In the genomic region with DNA sequence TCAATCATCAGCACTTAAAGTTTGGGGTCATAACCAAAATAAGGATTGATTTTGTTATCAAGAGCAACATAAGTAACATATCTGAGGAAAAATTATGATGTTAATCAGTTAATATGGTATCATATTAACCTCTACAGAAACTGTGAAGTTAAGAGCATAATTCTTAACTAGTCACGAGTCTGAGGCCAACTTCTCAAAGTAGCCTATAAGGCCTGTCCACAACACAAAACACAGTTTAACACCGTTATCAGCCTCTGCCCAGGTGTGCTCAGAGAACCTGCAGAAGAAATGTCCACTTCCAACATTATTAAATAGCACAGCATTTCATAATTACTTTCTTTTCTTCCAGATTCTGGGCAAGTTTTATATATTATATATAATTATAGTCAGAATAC, we compare ENCODE assay signal across 8 cellular contexts. TPM values are rescaled to one million over a fixed set of nuclear protein-coding genes. Genes with fewer than 3 reads are reported as not detected.
DNase-seq lines count a peak whose midpoint lies in the region; ATAC-seq, FAIRE-seq and TF ChIP-seq lines count a peak whose summit lies in the region.

No MANE protein-coding gene starts in this region.

- DNase-seq in CD4-positive, alpha-beta T cell = no peak
- DNase-seq in colonic mucosa = no peak
- no peak for DNase-seq in natural killer cell treated with Interleukin-12 subunit alpha and Interleukin-12 subunit beta and Interleukin-15 and Interleukin-18, amount 100 ng/mL, for 72 hours (ENCODE audit: low spot score)
- no peak for DNase-seq in frontal cortex (ENCODE audit: low spot score in 2 of 2)
- DNase-seq in NCI-H2196 treated with DMSO at 0.1 percent for 48 hours (lab: John Stamatoyannopoulos, UW; ENCODE audit: unreplicated experiment) = no peak
- no peak for DNase-seq in NCI-H446 treated with DMSO at 0.1 percent for 48 hours (lab: John Stamatoyannopoulos, UW)

- POLR2A ChIA-PET in CD4-positive, alpha-beta T cell (lab: Charles Lee) = interaction anchor here (1.7 kb wide), 2 partner anchors 22 to 302 kb away, joined by 6 to 39 read pairs; a partner anchor contains a TSS

- intact Hi-C loops in CD4-positive, alpha-beta T cell (cut with DNase I, micrococcal nuclease) = loop anchor here in 1 of 2 experiments (5.0 to 10.0 kb wide), 3 partner anchors 300 to 1540 kb away; a partner anchor contains a TSS
- intact Hi-C loops in colonic mucosa (cut with DNase I) = no loop called here

- no peaks in the 10 kb centered on the region for H3K27me3 ChIP-seq in CD4-positive, alpha-beta T cell (ENCODE audit: control insufficient read depth, insufficient read depth, low read length)
- H3K27me3 ChIP-seq in colonic mucosa = no peaks in the 10 kb centered on the region

- no peak for FAIRE-seq in frontal cortex (lab: Jason Lieb, UNC)

- H3K4me3 ChIP-seq in colonic mucosa = peak overlapping the region; percentile 93

- no peak for TF ChIP-seq CTCF in CD4-positive, alpha-beta T cell (IDR thresholded peaks at IDR 0.05)
- TF ChIP-seq CTCF in colonic mucosa (IDR thresholded peaks at IDR 0.05) = no peak

- peaks cover 13% of the 10 kb centered on the region for H3K36me3 Mint-ChIP-seq in CD4-positive, alpha-beta T cell (ENCODE audit: low read depth)
- H3K36me3 Mint-ChIP-seq in natural killer cell treated with Interleukin-12 subunit alpha and Interleukin-12 subunit beta and Interleukin-15 and Interleukin-18, amount 100 ng/mL, for 72 hours = peaks cover 4% of the 10 kb centered on the region

- no peak overlapping the region for H3K27ac ChIP-seq in CD4-positive, alpha-beta T cell (ENCODE audit: low read depth, low read length)
- H3K27ac ChIP-seq in colonic mucosa = peak overlapping the region; percentile 95

- no peak overlapping the region for H3K9ac ChIP-seq in colonic mucosa (ENCODE audit: low read depth in 2 of 2, low read length in 2 of 2)

- H3K4me1 ChIP-seq in colonic mucosa = peaks cover 8% of the 10 kb centered on the region

- no peaks in the 10 kb centered on the region for H3K27me3 Mint-ChIP-seq in CD4-positive, alpha-beta T cell
- H3K27me3 Mint-ChIP-seq in natural killer cell treated with Interleukin-12 subunit alpha and Interleukin-12 subunit beta and Interleukin-15 and Interleukin-18, amount 100 ng/mL, for 72 hours = peaks cover 6 to 16% of the 10 kb centered on the region in 2 donors

- H3K9me3 ChIP-seq in CD4-positive, alpha-beta T cell (ENCODE audit: control insufficient read depth, low read length) = no peaks in the 10 kb centered on the region
- no peaks in the 10 kb centered on the region for H3K9me3 ChIP-seq in colonic mucosa

- no peak overlapping the region for H3K27ac Mint-ChIP-seq in CD4-positive, alpha-beta T cell
- H3K27ac Mint-ChIP-seq in natural killer cell treated with Interleukin-12 subunit alpha and Interleukin-12 subunit beta and Interleukin-15 and Interleukin-18, amount 100 ng/mL, for 72 hours = peak overlapping the region in 1 of 2 donors; percentile 32

- peak overlapping the region; percentile 95 for H3K4me3 Mint-ChIP-seq in CD4-positive, alpha-beta T cell
- H3K4me3 Mint-ChIP-seq in natural killer cell treated with Interleukin-12 subunit alpha and Interleukin-12 subunit beta and Interleukin-15 and Interleukin-18, amount 100 ng/mL, for 72 hours = peak overlapping the region; percentile 93

- H3K9me3 Mint-ChIP-seq in CD4-positive, alpha-beta T cell = no peaks in the 10 kb centered on the region
- H3K9me3 Mint-ChIP-seq in natural killer cell treated with Interleukin-12 subunit alpha and Interleukin-12 subunit beta and Interleukin-15 and Interleukin-18, amount 100 ng/mL, for 72 hours = no peaks in the 10 kb centered on the region

- CTCF ChIA-PET in CD4-positive, alpha-beta T cell (lab: Charles Lee) = interaction anchor here (1.3 to 1.6 kb wide), 3 partner anchors 13 to 232 kb away, joined by 3 to 13 read pairs (median 5); no protein-coding TSS in a partner anchor

- H3K36me3 ChIP-seq in colonic mucosa = no peaks in the 10 kb centered on the region

- no peak for ATAC-seq in CD4-positive, alpha-beta T cell (ENCODE audit: poor library complexity)
- ATAC-seq in HG03460 (IDR thresholded peaks at IDR 0.05; ENCODE audit: unreplicated experiment) (peak; percentile 28), HG02973 (IDR thresholded peaks at IDR 0.05; ENCODE audit: unreplicated experiment) (no peak)
- ATAC-seq in natural killer cell treated with Interleukin-12 subunit alpha and Interleukin-12 subunit beta and Interleukin-15 and Interleukin-18, amount 100 ng/mL, for 72 hours = no peak

- H3K4me1 Mint-ChIP-seq in CD4-positive, alpha-beta T cell (ENCODE audit: low read depth) = peaks cover 50% of the 10 kb centered on the region
- H3K4me1 Mint-ChIP-seq in natural killer cell treated with Interleukin-12 subunit alpha and Interleukin-12 subunit beta and Interleukin-15 and Interleukin-18, amount 100 ng/mL, for 72 hours (ENCODE audit: low read depth in 2 of 2) = peaks cover 34 to 38% of the 10 kb centered on the region in 2 donors

RNA-seq across cellular contexts. Expression of a gene that starts 1.1 kb away (rescaled TPM):
- total RNA-seq in CD4-positive, alpha-beta T cell = 1 to 10 TPM; 4.3 to 5.9 TPM
- 10 to 100 TPM; 30.5 to 52.8 TPM for total RNA-seq in colonic mucosa
- 10 to 100 TPM; 23.8 to 36.2 TPM for total RNA-seq in natural killer cell treated with Interleukin-12 subunit alpha and Interleukin-12 subunit beta and Interleukin-15 and Interleukin-18, amount 100 ng/mL, for 72 hours
- total RNA-seq in frontal cortex = 82.7 TPM

RNA-seq across cellular contexts. Expression of a gene that starts 26.2 kb away (rescaled TPM):
- not detected for total RNA-seq in CD4-positive, alpha-beta T cell
- total RNA-seq in colonic mucosa (not detected), frontal cortex (0.41 TPM)
- not detected for total RNA-seq in natural killer cell treated with Interleukin-12 subunit alpha and Interleukin-12 subunit beta and Interleukin-15 and Interleukin-18, amount 100 ng/mL, for 72 hours

RNA-seq across cellular contexts. Expression of a gene that starts 40.6 kb away (rescaled TPM):
- not detected for total RNA-seq in CD4-positive, alpha-beta T cell
- total RNA-seq in colonic mucosa (not detected), frontal cortex (not detected)
- not detected for total RNA-seq in natural killer cell treated with Interleukin-12 subunit alpha and Interleukin-12 subunit beta and Interleukin-15 and Interleukin-18, amount 100 ng/mL, for 72 hours

RNA-seq across cellular contexts. Expression of a gene that starts 58.3 kb away (rescaled TPM):
- total RNA-seq in CD4-positive, alpha-beta T cell = not detected
- total RNA-seq in colonic mucosa (not detected), frontal cortex (not detected)
- total RNA-seq in natural killer cell treated with Interleukin-12 subunit alpha and Interleukin-12 subunit beta and Interleukin-15 and Interleukin-18, amount 100 ng/mL, for 72 hours = not detected
